8 cellular contexts compared by ENCODE assay signal in the genomic region with DNA sequence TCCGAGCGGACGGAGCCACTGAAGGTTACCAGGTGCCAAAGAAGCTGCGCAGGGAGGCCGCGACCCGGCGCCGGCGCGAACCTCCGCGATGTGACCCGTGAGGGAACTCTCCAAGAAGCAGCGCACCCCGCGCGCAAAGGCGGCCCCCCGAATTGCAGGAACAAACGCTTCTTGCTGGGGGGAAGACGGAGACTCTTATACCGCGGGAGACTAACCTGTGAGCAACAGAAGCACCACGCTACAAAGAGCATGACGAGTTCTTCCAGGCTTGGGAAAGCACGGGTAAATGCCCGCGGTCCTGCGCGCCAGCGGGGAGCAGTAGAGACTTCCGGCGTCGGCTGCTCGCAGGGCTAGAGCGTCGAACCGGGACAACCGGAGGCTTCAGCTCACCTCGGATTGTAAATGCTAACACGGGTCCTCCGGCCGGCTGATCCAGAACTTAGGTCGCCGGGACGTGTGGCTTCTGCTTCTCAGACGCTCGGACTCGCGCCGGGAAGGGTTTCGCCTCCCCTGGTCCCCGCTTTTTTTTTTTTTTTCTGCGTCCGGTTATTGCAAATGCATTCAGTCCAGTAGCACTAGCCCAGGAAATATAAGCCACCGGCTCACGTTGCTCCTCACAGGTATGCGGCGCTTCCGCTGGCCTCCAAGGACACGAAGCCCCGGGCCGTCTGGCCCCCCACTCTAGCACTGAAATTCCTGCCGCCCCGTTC. TPM values are rescaled to one million over a fixed set of nuclear protein-coding genes. Genes with fewer than 3 reads are reported as not detected.
DNase-seq lines count a peak whose midpoint lies in the region; ATAC-seq and TF ChIP-seq lines count a peak whose summit lies in the region.

TSS of gene COA1 (minus strand) at position 310 of the 710 bp plus-strand sequence. CDS start 80,909 bp downstream, outside the sequence.

- H3K4me3 Mint-ChIP-seq in T-helper 1 cell treated with Interleukin-12 subunit alpha and Interleukin-12 subunit beta and Interleukin-4 antibody, amounts not matched to agents 30 μg/mL and 1 μg/mL, for 36 hours = peak within 1 kb of the TSS; percentile 79
- H3K4me3 Mint-ChIP-seq in progenitor cell of endocrine pancreas (ENCODE audit: low read depth) = peak within 1 kb of the TSS; percentile 95

- H3K27ac Mint-ChIP-seq in T-helper 1 cell treated with Interleukin-12 subunit alpha and Interleukin-12 subunit beta and Interleukin-4 antibody, amounts not matched to agents 30 μg/mL and 1 μg/mL, for 36 hours = peak within 1 kb of the TSS; percentile 79
- H3K27ac Mint-ChIP-seq in progenitor cell of endocrine pancreas = peak within 1 kb of the TSS; percentile 95

- H3K9me3 ChIP-seq in left ventricle myocardium inferior (replicated peaks) (no peaks in the 10 kb centered on the region), upper lobe of right lung (no peaks in the 10 kb centered on the region)

- DNase-seq in GM13977 (ENCODE audit: low spot score) = peak; percentile 71
- DNase-seq in NCI-H1694 (lab: John Stamatoyannopoulos, UW) = peak; percentile 75
- peak; percentile 73 for DNase-seq in amniotic stem cell (lab: John Stamatoyannopoulos, UW)
- peak; percentile 88 for DNase-seq in left ventricle myocardium inferior
- DNase-seq in progenitor cell of endocrine pancreas (ENCODE audit: low spot score, unreplicated experiment) = peak; percentile 56
- peak; percentile 92 for DNase-seq in upper lobe of right lung

- peaks cover 3% of the 10 kb centered on the region for H3K36me3 Mint-ChIP-seq in T-helper 1 cell treated with Interleukin-12 subunit alpha and Interleukin-12 subunit beta and Interleukin-4 antibody, amounts not matched to agents 30 μg/mL and 1 μg/mL, for 36 hours (ENCODE audit: low read depth)
- peaks cover 1% of the 10 kb centered on the region for H3K36me3 Mint-ChIP-seq in progenitor cell of endocrine pancreas (ENCODE audit: insufficient read depth)

- no peaks in the 10 kb centered on the region for H3K27me3 Mint-ChIP-seq in T-helper 1 cell treated with Interleukin-12 subunit alpha and Interleukin-12 subunit beta and Interleukin-4 antibody, amounts not matched to agents 30 μg/mL and 1 μg/mL, for 36 hours (ENCODE audit: low read depth)
- H3K27me3 Mint-ChIP-seq in progenitor cell of endocrine pancreas = no peaks in the 10 kb centered on the region

- intact Hi-C loops in left ventricle myocardium inferior (cut with micrococcal nuclease) (loop anchor here (10.0 kb wide), 1 partner anchor 105 kb away; no protein-coding TSS in a partner anchor), upper lobe of right lung (cut with DNase I) (no loop called here)

- H3K27ac ChIP-seq in left ventricle myocardium inferior (replicated peaks) (peak within 1 kb of the TSS; percentile 93), upper lobe of right lung (peak within 1 kb of the TSS; percentile 81)

- peaks cover 59% of the 10 kb centered on the region for H3K4me1 ChIP-seq in left ventricle myocardium inferior
- peaks cover 17% of the 10 kb centered on the region for H3K4me1 ChIP-seq in upper lobe of right lung

- H3K4me1 Mint-ChIP-seq in T-helper 1 cell treated with Interleukin-12 subunit alpha and Interleukin-12 subunit beta and Interleukin-4 antibody, amounts not matched to agents 30 μg/mL and 1 μg/mL, for 36 hours (ENCODE audit: low read depth) = peaks cover 25% of the 10 kb centered on the region
- H3K4me1 Mint-ChIP-seq in progenitor cell of endocrine pancreas (ENCODE audit: low read depth) = peaks cover 29% of the 10 kb centered on the region

- ATAC-seq in HG02884 (IDR thresholded peaks at IDR 0.05; ENCODE audit: unreplicated experiment) (peak; percentile 82), upper lobe of right lung (peak; percentile 100)

- H3K27me3 ChIP-seq in left ventricle myocardium inferior (ENCODE audit: low read depth) (no peaks in the 10 kb centered on the region), upper lobe of right lung (no peaks in the 10 kb centered on the region)

- H3K36me3 ChIP-seq in left ventricle myocardium inferior (no peaks in the 10 kb centered on the region), upper lobe of right lung (no peaks in the 10 kb centered on the region)

- H3K4me3 ChIP-seq in left ventricle myocardium inferior (peak within 1 kb of the TSS; percentile 89), upper lobe of right lung (peak within 1 kb of the TSS; percentile 94)

- no peak for TF ChIP-seq CTCF in GM13977 (IDR thresholded peaks at IDR 0.05; ENCODE audit: extremely low read depth, insufficient read depth, missing control alignments)
- peak; percentile 32 for TF ChIP-seq CTCF in left ventricle myocardium inferior (IDR thresholded peaks at IDR 0.05; ENCODE audit: borderline replicate concordance)
- peak; percentile 24 for TF ChIP-seq CTCF in progenitor cell of endocrine pancreas (IDR thresholded peaks at IDR 0.05; ENCODE audit: unreplicated experiment)
- no peak for TF ChIP-seq CTCF in upper lobe of right lung (IDR thresholded peaks at IDR 0.05)

- H3K9me3 Mint-ChIP-seq in T-helper 1 cell treated with Interleukin-12 subunit alpha and Interleukin-12 subunit beta and Interleukin-4 antibody, amounts not matched to agents 30 μg/mL and 1 μg/mL, for 36 hours = no peaks in the 10 kb centered on the region
- no peaks in the 10 kb centered on the region for H3K9me3 Mint-ChIP-seq in progenitor cell of endocrine pancreas (ENCODE audit: low read depth)

- in situ Hi-C loops in GM13977 (cut with MboI; ENCODE audit: low pct_unique_long_range_greater_than_20kb, low sequenced_read_pairs, unreplicated experiment) = no loop called here

RNA-seq across cellular contexts. Expression of gene COA1, which starts in this region (rescaled TPM):
- total RNA-seq in left ventricle myocardium inferior (76.5 TPM), progenitor cell of endocrine pancreas (85.1 and 85.3 TPM in 2 replicates), upper lobe of right lung (47.9 TPM)

Comparison
In these comparisons a context has a peak if more than half of its experiments do, and no peak if none do; other contexts are left out.
1. Peak in every context shown above with its lines: DNase-seq, ATAC-seq, H3K4me3 ChIP-seq and H3K27ac ChIP-seq.
2. CTCF ChIP-seq: peak in left ventricle myocardium inferior (single experiment) and progenitor cell of endocrine pancreas (single experiment); none in GM13977 (single experiment) and upper lobe of right lung (single experiment).